1 cellular context compared by ENCODE assay signal in the genomic region with DNA sequence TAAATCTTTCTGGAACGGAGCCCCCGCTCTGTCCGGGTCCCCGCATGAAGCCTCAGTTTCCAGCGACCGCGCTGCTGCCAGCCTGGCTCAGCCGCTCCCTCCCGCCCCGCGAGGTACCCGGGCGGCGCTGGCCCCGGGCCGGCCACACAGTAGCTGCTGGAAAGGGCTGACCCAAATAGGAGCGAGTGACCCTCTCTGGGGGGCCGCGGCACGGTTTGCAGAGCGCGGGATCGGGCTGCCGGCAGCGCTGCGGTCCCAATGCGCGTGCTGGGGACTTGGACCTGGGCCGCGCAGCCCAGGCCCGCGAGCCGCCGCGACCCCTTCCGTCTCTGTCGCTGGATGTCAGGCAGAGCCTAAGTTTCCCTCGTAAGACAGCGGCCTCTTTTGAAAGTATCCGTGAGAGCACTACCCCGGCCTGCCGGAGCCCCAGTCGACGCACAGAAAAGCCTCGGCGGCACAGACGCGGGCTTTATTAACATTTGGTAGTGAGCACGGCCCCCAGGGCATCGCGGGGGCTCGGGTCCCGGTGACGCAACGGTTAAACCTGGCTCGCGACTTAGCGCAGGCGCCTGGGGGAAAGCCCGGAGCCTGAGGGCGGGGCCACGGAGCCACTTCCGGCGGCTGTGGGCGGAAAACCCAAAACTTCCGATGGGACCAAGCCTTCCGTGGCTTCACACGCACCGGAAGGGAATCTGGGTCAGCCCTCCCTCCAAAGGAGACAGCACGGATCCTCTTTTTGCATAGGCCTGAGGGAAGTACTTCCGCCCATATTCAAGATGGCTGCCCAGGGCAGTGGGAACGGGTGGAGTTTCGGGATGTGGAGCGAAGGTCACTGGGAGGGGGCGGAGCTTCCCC.
A peak's percentile ranks its signal among the peaks of the same experiment; 100 is the strongest.
TF ChIP-seq lines count a peak whose summit lies in the region.

No MANE protein-coding gene starts in this region.

TF ChIP-seq in K562, 482 proteins besides CTCF, POLR2A, EP300 and RAD21 (continued from another document and continues in another):
- TF ChIP-seq, protein P1, sequence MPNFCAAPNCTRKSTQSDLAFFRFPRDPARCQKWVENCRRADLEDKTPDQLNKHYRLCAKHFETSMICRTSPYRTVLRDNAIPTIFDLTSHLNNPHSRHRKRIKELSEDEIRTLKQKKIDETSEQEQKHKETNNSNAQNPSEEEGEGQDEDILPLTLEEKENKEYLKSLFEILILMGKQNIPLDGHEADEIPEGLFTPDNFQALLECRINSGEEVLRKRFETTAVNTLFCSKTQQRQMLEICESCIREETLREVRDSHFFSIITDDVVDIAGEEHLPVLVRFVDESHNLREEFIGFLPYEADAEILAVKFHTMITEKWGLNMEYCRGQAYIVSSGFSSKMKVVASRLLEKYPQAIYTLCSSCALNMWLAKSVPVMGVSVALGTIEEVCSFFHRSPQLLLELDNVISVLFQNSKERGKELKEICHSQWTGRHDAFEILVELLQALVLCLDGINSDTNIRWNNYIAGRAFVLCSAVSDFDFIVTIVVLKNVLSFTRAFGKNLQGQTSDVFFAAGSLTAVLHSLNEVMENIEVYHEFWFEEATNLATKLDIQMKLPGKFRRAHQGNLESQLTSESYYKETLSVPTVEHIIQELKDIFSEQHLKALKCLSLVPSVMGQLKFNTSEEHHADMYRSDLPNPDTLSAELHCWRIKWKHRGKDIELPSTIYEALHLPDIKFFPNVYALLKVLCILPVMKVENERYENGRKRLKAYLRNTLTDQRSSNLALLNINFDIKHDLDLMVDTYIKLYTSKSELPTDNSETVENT (CRISPR knock-in tag; IDR thresholded peaks at IDR 0.05), result no peak
- TF ChIP-seq, protein P2, sequence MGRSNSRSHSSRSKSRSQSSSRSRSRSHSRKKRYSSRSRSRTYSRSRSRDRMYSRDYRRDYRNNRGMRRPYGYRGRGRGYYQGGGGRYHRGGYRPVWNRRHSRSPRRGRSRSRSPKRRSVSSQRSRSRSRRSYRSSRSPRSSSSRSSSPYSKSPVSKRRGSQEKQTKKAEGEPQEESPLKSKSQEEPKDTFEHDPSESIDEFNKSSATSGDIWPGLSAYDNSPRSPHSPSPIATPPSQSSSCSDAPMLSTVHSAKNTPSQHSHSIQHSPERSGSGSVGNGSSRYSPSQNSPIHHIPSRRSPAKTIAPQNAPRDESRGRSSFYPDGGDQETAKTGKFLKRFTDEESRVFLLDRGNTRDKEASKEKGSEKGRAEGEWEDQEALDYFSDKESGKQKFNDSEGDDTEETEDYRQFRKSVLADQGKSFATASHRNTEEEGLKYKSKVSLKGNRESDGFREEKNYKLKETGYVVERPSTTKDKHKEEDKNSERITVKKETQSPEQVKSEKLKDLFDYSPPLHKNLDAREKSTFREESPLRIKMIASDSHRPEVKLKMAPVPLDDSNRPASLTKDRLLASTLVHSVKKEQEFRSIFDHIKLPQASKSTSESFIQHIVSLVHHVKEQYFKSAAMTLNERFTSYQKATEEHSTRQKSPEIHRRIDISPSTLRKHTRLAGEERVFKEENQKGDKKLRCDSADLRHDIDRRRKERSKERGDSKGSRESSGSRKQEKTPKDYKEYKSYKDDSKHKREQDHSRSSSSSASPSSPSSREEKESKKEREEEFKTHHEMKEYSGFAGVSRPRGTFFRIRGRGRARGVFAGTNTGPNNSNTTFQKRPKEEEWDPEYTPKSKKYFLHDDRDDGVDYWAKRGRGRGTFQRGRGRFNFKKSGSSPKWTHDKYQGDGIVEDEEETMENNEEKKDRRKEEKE (IDR thresholded peaks at IDR 0.05; ENCODE audit: borderline replicate concordance in 1 of 2, control insufficient read depth in 1 of 2, low read depth in 2 of 2, low read length in 1 of 2), result peak in 1 of 2 experiments; percentile 78; a peak in 2 of 4 replicates
- TF ChIP-seq RBM39 (optimal IDR thresholded peaks at IDR 0.05; ENCODE audit: low read depth, low read length), result no peak
- peak in 1 of 2 experiments; percentile 97; a peak in 2 of 4 replicates for TF ChIP-seq KDM4B (IDR thresholded peaks at IDR 0.05; ENCODE audit: borderline replicate concordance in 2 of 2, low read depth in 1 of 2)
- no peak for TF ChIP-seq MYBL2 (IDR thresholded peaks at IDR 0.05; ENCODE audit: low read depth)
- no peak for TF ChIP-seq MYBL2 (CRISPR knock-in tag; IDR thresholded peaks at IDR 0.05; ENCODE audit: borderline replicate concordance)
- TF ChIP-seq KDM1A (IDR thresholded peaks at IDR 0.05), result no peak
- TF ChIP-seq, protein P3, sequence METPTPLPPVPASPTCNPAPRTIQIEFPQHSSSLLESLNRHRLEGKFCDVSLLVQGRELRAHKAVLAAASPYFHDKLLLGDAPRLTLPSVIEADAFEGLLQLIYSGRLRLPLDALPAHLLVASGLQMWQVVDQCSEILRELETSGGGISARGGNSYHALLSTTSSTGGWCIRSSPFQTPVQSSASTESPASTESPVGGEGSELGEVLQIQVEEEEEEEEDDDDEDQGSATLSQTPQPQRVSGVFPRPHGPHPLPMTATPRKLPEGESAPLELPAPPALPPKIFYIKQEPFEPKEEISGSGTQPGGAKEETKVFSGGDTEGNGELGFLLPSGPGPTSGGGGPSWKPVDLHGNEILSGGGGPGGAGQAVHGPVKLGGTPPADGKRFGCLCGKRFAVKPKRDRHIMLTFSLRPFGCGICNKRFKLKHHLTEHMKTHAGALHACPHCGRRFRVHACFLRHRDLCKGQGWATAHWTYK (CRISPR knock-in tag; IDR thresholded peaks at IDR 0.05), result no peak; the same call in 1 of the 2 replicates
- no peak for TF ChIP-seq ZNF274 (IDR thresholded peaks at IDR 0.05; ENCODE audit: borderline replicate concordance, low read depth, low read length)
- TF ChIP-seq ZNF184 (CRISPR knock-in tag; IDR thresholded peaks at IDR 0.05), result no peak
- TF ChIP-seq, protein P4, sequence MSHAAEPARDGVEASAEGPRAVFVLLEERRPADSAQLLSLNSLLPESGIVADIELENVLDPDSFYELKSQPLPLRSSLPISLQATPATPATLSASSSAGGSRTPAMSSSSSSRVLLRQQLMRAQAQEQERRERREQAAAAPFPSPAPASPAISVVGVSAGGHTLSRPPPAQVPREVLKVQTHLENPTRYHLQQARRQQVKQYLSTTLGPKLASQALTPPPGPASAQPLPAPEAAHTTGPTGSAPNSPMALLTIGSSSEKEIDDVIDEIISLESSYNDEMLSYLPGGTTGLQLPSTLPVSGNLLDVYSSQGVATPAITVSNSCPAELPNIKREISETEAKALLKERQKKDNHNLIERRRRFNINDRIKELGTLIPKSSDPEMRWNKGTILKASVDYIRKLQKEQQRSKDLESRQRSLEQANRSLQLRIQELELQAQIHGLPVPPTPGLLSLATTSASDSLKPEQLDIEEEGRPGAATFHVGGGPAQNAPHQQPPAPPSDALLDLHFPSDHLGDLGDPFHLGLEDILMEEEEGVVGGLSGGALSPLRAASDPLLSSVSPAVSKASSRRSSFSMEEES (CRISPR knock-in tag; IDR thresholded peaks at IDR 0.05), result peak; percentile 35; the same call in 1 of the 2 replicates
- TF ChIP-seq CCAR2 (IDR thresholded peaks at IDR 0.05; ENCODE audit: low read depth, low read length), result no peak
- TF ChIP-seq ZNF76 (CRISPR knock-in tag; IDR thresholded peaks at IDR 0.05; ENCODE audit: borderline replicate concordance), result no peak; the same call in 1 of the 2 replicates
- TF ChIP-seq U2AF1 (optimal IDR thresholded peaks at IDR 0.05; ENCODE audit: low read depth, low read length), result peak; percentile 84
- peak; percentile 88 for TF ChIP-seq POU5F1 (IDR thresholded peaks at IDR 0.05; ENCODE audit: borderline replicate concordance, low read depth, low read length, partially characterized antibody)
- TF ChIP-seq, protein P5, sequence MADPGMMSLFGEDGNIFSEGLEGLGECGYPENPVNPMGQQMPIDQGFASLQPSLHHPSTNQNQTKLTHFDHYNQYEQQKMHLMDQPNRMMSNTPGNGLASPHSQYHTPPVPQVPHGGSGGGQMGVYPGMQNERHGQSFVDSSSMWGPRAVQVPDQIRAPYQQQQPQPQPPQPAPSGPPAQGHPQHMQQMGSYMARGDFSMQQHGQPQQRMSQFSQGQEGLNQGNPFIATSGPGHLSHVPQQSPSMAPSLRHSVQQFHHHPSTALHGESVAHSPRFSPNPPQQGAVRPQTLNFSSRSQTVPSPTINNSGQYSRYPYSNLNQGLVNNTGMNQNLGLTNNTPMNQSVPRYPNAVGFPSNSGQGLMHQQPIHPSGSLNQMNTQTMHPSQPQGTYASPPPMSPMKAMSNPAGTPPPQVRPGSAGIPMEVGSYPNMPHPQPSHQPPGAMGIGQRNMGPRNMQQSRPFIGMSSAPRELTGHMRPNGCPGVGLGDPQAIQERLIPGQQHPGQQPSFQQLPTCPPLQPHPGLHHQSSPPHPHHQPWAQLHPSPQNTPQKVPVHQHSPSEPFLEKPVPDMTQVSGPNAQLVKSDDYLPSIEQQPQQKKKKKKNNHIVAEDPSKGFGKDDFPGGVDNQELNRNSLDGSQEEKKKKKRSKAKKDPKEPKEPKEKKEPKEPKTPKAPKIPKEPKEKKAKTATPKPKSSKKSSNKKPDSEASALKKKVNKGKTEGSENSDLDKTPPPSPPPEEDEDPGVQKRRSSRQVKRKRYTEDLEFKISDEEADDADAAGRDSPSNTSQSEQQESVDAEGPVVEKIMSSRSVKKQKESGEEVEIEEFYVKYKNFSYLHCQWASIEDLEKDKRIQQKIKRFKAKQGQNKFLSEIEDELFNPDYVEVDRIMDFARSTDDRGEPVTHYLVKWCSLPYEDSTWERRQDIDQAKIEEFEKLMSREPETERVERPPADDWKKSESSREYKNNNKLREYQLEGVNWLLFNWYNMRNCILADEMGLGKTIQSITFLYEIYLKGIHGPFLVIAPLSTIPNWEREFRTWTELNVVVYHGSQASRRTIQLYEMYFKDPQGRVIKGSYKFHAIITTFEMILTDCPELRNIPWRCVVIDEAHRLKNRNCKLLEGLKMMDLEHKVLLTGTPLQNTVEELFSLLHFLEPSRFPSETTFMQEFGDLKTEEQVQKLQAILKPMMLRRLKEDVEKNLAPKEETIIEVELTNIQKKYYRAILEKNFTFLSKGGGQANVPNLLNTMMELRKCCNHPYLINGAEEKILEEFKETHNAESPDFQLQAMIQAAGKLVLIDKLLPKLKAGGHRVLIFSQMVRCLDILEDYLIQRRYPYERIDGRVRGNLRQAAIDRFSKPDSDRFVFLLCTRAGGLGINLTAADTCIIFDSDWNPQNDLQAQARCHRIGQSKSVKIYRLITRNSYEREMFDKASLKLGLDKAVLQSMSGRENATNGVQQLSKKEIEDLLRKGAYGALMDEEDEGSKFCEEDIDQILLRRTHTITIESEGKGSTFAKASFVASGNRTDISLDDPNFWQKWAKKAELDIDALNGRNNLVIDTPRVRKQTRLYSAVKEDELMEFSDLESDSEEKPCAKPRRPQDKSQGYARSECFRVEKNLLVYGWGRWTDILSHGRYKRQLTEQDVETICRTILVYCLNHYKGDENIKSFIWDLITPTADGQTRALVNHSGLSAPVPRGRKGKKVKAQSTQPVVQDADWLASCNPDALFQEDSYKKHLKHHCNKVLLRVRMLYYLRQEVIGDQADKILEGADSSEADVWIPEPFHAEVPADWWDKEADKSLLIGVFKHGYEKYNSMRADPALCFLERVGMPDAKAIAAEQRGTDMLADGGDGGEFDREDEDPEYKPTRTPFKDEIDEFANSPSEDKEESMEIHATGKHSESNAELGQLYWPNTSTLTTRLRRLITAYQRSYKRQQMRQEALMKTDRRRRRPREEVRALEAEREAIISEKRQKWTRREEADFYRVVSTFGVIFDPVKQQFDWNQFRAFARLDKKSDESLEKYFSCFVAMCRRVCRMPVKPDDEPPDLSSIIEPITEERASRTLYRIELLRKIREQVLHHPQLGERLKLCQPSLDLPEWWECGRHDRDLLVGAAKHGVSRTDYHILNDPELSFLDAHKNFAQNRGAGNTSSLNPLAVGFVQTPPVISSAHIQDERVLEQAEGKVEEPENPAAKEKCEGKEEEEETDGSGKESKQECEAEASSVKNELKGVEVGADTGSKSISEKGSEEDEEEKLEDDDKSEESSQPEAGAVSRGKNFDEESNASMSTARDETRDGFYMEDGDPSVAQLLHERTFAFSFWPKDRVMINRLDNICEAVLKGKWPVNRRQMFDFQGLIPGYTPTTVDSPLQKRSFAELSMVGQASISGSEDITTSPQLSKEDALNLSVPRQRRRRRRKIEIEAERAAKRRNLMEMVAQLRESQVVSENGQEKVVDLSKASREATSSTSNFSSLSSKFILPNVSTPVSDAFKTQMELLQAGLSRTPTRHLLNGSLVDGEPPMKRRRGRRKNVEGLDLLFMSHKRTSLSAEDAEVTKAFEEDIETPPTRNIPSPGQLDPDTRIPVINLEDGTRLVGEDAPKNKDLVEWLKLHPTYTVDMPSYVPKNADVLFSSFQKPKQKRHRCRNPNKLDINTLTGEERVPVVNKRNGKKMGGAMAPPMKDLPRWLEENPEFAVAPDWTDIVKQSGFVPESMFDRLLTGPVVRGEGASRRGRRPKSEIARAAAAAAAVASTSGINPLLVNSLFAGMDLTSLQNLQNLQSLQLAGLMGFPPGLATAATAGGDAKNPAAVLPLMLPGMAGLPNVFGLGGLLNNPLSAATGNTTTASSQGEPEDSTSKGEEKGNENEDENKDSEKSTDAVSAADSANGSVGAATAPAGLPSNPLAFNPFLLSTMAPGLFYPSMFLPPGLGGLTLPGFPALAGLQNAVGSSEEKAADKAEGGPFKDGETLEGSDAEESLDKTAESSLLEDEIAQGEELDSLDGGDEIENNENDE (IDR thresholded peaks at IDR 0.05; ENCODE audit: low read depth, low read length), result no peak
- TF ChIP-seq, protein P6, sequence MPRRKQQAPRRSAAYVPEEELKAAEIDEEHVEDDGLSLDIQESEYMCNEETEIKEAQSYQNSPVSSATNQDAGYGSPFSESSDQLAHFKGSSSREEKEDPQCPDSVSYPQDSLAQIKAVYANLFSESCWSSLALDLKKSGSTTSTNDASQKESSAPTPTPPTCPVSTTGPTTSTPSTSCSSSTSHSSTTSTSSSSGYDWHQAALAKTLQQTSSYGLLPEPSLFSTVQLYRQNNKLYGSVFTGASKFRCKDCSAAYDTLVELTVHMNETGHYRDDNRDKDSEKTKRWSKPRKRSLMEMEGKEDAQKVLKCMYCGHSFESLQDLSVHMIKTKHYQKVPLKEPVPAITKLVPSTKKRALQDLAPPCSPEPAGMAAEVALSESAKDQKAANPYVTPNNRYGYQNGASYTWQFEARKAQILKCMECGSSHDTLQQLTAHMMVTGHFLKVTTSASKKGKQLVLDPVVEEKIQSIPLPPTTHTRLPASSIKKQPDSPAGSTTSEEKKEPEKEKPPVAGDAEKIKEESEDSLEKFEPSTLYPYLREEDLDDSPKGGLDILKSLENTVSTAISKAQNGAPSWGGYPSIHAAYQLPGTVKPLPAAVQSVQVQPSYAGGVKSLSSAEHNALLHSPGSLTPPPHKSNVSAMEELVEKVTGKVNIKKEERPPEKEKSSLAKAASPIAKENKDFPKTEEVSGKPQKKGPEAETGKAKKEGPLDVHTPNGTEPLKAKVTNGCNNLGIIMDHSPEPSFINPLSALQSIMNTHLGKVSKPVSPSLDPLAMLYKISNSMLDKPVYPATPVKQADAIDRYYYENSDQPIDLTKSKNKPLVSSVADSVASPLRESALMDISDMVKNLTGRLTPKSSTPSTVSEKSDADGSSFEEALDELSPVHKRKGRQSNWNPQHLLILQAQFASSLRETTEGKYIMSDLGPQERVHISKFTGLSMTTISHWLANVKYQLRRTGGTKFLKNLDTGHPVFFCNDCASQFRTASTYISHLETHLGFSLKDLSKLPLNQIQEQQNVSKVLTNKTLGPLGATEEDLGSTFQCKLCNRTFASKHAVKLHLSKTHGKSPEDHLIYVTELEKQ (CRISPR knock-in tag; IDR thresholded peaks at IDR 0.05), result no peak
- no peak for TF ChIP-seq ZNF140 (CRISPR knock-in tag; IDR thresholded peaks at IDR 0.05)
- no peak for TF ChIP-seq DMBX1 (CRISPR knock-in tag; IDR thresholded peaks at IDR 0.05; ENCODE audit: borderline replicate concordance)
- no peak for TF ChIP-seq NR4A1 (CRISPR knock-in tag; IDR thresholded peaks at IDR 0.05)
- TF ChIP-seq NR4A1 (tag; IDR thresholded peaks at IDR 0.05), result no peak; the same call in 1 of the 2 replicates
- no peak for TF ChIP-seq HDAC1 (IDR thresholded peaks at IDR 0.05)
- TF ChIP-seq ZNF174 (CRISPR knock-in tag; IDR thresholded peaks at IDR 0.05), result no peak
- TF ChIP-seq ZNF12 (CRISPR knock-in tag; IDR thresholded peaks at IDR 0.05), result peak; percentile 77
- TF ChIP-seq ZC3H8 (IDR thresholded peaks at IDR 0.05), result no peak
- TF ChIP-seq ZFP30 (CRISPR knock-in tag; IDR thresholded peaks at IDR 0.05; ENCODE audit: borderline replicate concordance), result peak; percentile 60; the same call in 1 of the 2 replicates
- peak; percentile 96 for TF ChIP-seq ETV1 (tag; conservative IDR thresholded peaks at IDR 0.05; ENCODE audit: low read depth)
- no peak for TF ChIP-seq ZNF23 (CRISPR knock-in tag; IDR thresholded peaks at IDR 0.05)
- TF ChIP-seq ZNF143 (CRISPR knock-in tag; IDR thresholded peaks at IDR 0.05), result no peak
